ENCODE assay signal across 8 cellular contexts in genomic region chr11:63938481-63939350, GRCh38. TPM values are rescaled to one million over a fixed set of nuclear protein-coding genes. Genes with fewer than 3 reads are reported as not detected.
DNase-seq lines count a peak whose midpoint lies in the region; ATAC-seq and TF ChIP-seq lines count a peak whose summit lies in the region.

NAA40 (plus strand) TSS chr11:63939002; CDS start chr11:63939097, 95 bp downstream.

- peaks cover 33% of the 10 kb centered on the region for H3K4me1 Mint-ChIP-seq in HFFc6 (ENCODE audit: low read depth)

- TF ChIP-seq CTCF in GM06990 (IDR thresholded peaks at IDR 0.05; ENCODE audit: insufficient read depth, low read length, poor library complexity, severe bottlenecking) (no peak), HFFc6 (IDR thresholded peaks at IDR 0.05) (peak; percentile 9; the same call in 1 of the 2 replicates), gastroesophageal sphincter (IDR thresholded peaks at IDR 0.05) (peak in 3 of 4 experiments; percentile 17 to 42 (median 18))

- DNase-seq in GM06990 (ENCODE audit: extremely low read depth, insufficient read length) (peak; percentile 99), HFFc6 (peak; percentile 94), NAMALWA (ENCODE audit: low spot score) (peak; percentile 98), SK-MEL-5 (ENCODE audit: low read depth, low spot score) (peak; percentile 93), occipital lobe (lab: John Stamatoyannopoulos, UW) (peak; percentile 84)
- DNase-seq in activated naive CD4-positive, alpha-beta T cell treated with Interleukin-2 at 50 U/mL for 16 hours: peak; percentile 93

- peak; percentile 95 for ATAC-seq in gastroesophageal sphincter

- no peak for TF ChIP-seq POLR2A in gastroesophageal sphincter (IDR thresholded peaks at IDR 0.05)

- H3K4me3 Mint-ChIP-seq in HFFc6: peak within 1 kb of the TSS; percentile 90

- H3K4me3 ChIP-seq in GM06990 (replicated peaks; ENCODE audit: low read depth, low read length) (peak within 1 kb of the TSS; percentile 99), gastroesophageal sphincter (peak within 1 kb of the TSS; percentile 37 to 71)

- no peaks in the 10 kb centered on the region; the same call in 1 of the 2 replicates for H3K36me3 ChIP-seq in GM06990 (ENCODE audit: control insufficient read depth, insufficient read depth, low read length)
- H3K36me3 ChIP-seq in gastroesophageal sphincter: no peaks in the 10 kb centered on the region

- no peak for TF ChIP-seq EP300 in gastroesophageal sphincter (IDR thresholded peaks at IDR 0.05)

- H3K27ac ChIP-seq in gastroesophageal sphincter (peak within 1 kb of the TSS in 3 of 4 donors; percentile 76 to 80 (median 76)), temporal lobe (ENCODE audit: low read depth, low read length) (peak within 1 kb of the TSS; percentile 50)

- H3K27me3 Mint-ChIP-seq in HFFc6 (ENCODE audit: insufficient read depth): no peaks in the 10 kb centered on the region; the same call in 1 of the 2 replicates

- no peaks in the 10 kb centered on the region for H3K9me3 Mint-ChIP-seq in HFFc6

- H3K9me3 ChIP-seq in gastroesophageal sphincter: no peaks in the 10 kb centered on the region

- peaks cover 9% of the 10 kb centered on the region; the same call in 1 of the 2 replicates for H3K36me3 Mint-ChIP-seq in HFFc6 (ENCODE audit: low read depth)

- peaks cover 0 to 25% (median 4%) of the 10 kb centered on the region in 3 donors for H3K4me1 ChIP-seq in gastroesophageal sphincter

- 0% methylated on average over 5 to 10 of the region's 86 CpGs for WGBS in gastroesophageal sphincter (ENCODE audit: low coverage in 1 of 2), 2 donors

- in situ Hi-C loops in SK-MEL-5 (cut with HindIII; ENCODE audit: low pct_unique_long_range_greater_than_20kb, low sequenced_read_pairs): no loop called here

- no peaks in the 10 kb centered on the region for H3K27me3 ChIP-seq in GM06990 (replicated peaks; ENCODE audit: control insufficient read depth, insufficient read depth, low read length)
- H3K27me3 ChIP-seq in gastroesophageal sphincter: no peaks in the 10 kb centered on the region

- H3K27ac Mint-ChIP-seq in HFFc6: peak within 1 kb of the TSS; percentile 85

RNA-seq across cellular contexts. Expression of gene NAA40, which starts in this region (rescaled TPM):
- total RNA-seq in HFFc6 (2021; fragmentation: NEBNext Ultra II Directional; extraction: Animal tissue kit (Norgen Biotek cat#: 25700)): 10 to 100 TPM; 15.7 to 19.3 (median 17.6) TPM
- total RNA-seq in SK-MEL-5 (2014; rRNA removed; shearing (Covaris generic)): 8.7 and 10.0 TPM in 2 replicates
- 16.6 and 20.7 TPM in 2 replicates for polyA plus RNA-seq in SK-MEL-5 (2015; cell fraction: cytosol; rRNA removed)
- polyA plus RNA-seq in SK-MEL-5 (2015; cell fraction: nucleus; rRNA removed): 82.2 and 103 TPM in 2 replicates
- total RNA-seq in gastroesophageal sphincter (10 to 100 TPM in 1 of 4 donors, 1 to 10 TPM in 3; 3.8 to 12.5 (median 8.5) TPM), occipital lobe (9.8 TPM), temporal lobe (15.5 TPM)

Comparison
In these comparisons a context has a peak if more than half of its experiments do, and no peak if none do; other contexts are left out.
1. Peak in every context shown above with its lines: DNase-seq, ATAC-seq, H3K4me3 ChIP-seq and H3K27ac ChIP-seq.